In the genomic region with DNA sequence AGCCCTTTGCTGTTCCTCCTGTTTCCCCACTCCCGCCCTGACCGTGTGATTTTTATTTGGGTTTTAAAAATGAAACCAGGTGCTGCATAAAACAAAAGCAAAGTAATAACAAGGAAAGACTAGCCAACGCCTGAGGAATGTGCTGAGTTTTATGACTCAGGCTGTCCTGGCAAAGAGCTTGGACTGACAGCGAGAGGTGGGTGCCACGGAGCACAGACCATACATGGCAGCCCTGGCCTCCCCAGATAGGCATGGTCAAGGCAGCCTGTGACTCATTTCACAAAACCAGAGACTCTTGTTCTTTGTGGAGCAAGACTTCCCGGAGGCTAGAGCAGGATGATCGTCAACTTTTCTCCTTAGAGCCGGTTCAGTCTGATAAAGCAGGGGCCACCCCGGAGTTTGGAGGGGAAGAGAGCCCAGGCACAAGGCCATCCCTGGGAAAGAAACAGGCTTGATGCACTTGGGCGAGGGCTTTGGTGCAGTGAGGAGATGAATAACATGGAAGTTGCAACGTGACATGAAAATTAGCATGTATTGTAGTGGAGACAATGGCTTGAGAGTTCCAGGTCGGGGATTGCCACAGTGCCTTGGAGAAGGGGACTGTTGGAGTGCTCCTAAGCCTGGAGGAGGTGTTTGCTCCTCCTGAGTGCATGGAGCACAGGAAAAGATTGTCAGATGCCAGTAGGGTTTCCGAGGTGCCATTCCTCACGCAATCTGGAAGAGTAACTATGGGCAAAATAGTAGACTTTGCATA, we compare ENCODE assay signal across 8 cellular contexts. TPM values are rescaled to one million over a fixed set of nuclear protein-coding genes. Genes with fewer than 3 reads are reported as not detected.
A peak's percentile ranks its signal among the peaks of the same experiment; 100 is the strongest.
DNase-seq lines count a peak whose midpoint lies in the region; ATAC-seq and TF ChIP-seq lines count a peak whose summit lies in the region.

No MANE protein-coding gene starts in this region.

- peak; percentile 21 for DNase-seq in GM06990 (ENCODE audit: extremely low read depth, insufficient read length)
- peak; percentile 89 for DNase-seq in HK-2 (ENCODE audit: unreplicated experiment)
- peak; percentile 58 for DNase-seq in colonic mucosa
- DNase-seq in mucosa of gallbladder (ENCODE audit: low spot score): peak; percentile 58
- DNase-seq in activated CD4-positive, CD25-positive, alpha-beta regulatory T cell treated with anti-CD3 and anti-CD28 coated beads, Interleukin-2, amount 50 U/mL, for 72 hours: no peak
- DNase-seq in stimulated activated CD4-positive, alpha-beta T cell treated with anti-CD3 and anti-CD28 coated beads, Interleukin-12 subunit alpha, Interleukin-12 subunit beta, amount 100 ng/mL, for 4 hours: no peak
- no peak for DNase-seq in NOMO-1 treated with dmso at 0.1 percent for 144 hours (lab: John Stamatoyannopoulos, UW; ENCODE audit: unreplicated experiment)

- H3K4me3 ChIP-seq in GM06990 (replicated peaks; ENCODE audit: low read depth, low read length): no peak overlapping the region
- peak overlapping the region; percentile 48 for H3K4me3 ChIP-seq in colonic mucosa

- no peaks in the 10 kb centered on the region for H3K9me3 ChIP-seq in colonic mucosa

- no peaks in the 10 kb centered on the region for H3K27me3 ChIP-seq in GM06990 (replicated peaks; ENCODE audit: control insufficient read depth, insufficient read depth, low read length)
- no peaks in the 10 kb centered on the region for H3K27me3 ChIP-seq in colonic mucosa

- intact Hi-C loops in colonic mucosa (cut with DNase I): loop anchor here (5.0 to 10.0 kb wide), 2 partner anchors 110 to 203 kb away; a partner anchor contains a TSS

- H3K4me1 ChIP-seq in colonic mucosa: peaks cover 10% of the 10 kb centered on the region

- TF ChIP-seq CTCF in GM06990 (IDR thresholded peaks at IDR 0.05; ENCODE audit: insufficient read depth, low read length, poor library complexity, severe bottlenecking): no peak
- TF ChIP-seq CTCF in colonic mucosa (IDR thresholded peaks at IDR 0.05): no peak

- peak overlapping the region; percentile 87 for H3K27ac ChIP-seq in colonic mucosa

- H3K36me3 ChIP-seq in GM06990 (ENCODE audit: control insufficient read depth, insufficient read depth, low read length) (no peaks in the 10 kb centered on the region), colonic mucosa (no peaks in the 10 kb centered on the region)

- H3K9ac ChIP-seq in colonic mucosa (ENCODE audit: low read depth in 2 of 2, low read length in 2 of 2): peak overlapping the region in 1 of 2 donors; percentile 41

- no peak for ATAC-seq in activated CD4-positive, CD25-positive, alpha-beta regulatory T cell treated with anti-CD3 and anti-CD28 coated beads, Interleukin-2, amount 50 U/mL, for 24 hours

RNA-seq across cellular contexts. Expression of a gene that starts 54.8 kb away (rescaled TPM):
- total RNA-seq in colonic mucosa (not detected), mucosa of gallbladder (not detected)

Comparison
In these comparisons a context has a peak if more than half of its experiments do, and no peak if none do; other contexts are left out.
1. DNase-seq: peak in GM06990 (single experiment), HK-2 (single experiment), colonic mucosa (single experiment) and mucosa of gallbladder (single experiment); none in activated CD4-positive, CD25-positive, alpha-beta regulatory T cell treated with anti-CD3 and anti-CD28 coated beads, Interleukin-2, amount 50 U/mL, for 72 hours (single experiment), stimulated activated CD4-positive, alpha-beta T cell treated with anti-CD3 and anti-CD28 coated beads, Interleukin-12 subunit alpha, Interleukin-12 subunit beta, amount 100 ng/mL, for 4 hours (single experiment) and NOMO-1 treated with dmso at 0.1 percent for 144 hours (single experiment).